Comparison of ENCODE assay signal across 8 cellular contexts in genomic region chr21:44873356-44874239, GRCh38. TPM values are rescaled to one million over a fixed set of nuclear protein-coding genes. Genes with fewer than 3 reads are reported as not detected.
DNase-seq lines count a peak whose midpoint lies in the region; ATAC-seq and TF ChIP-seq lines count a peak whose summit lies in the region.

PTTG1IP (minus strand) TSS chr21:44873690; CDS start chr21:44873616, 74 bp downstream.

- ATAC-seq in GM19351 (IDR thresholded peaks at IDR 0.05; ENCODE audit: unreplicated experiment) (peak; percentile 67), HG03520 (IDR thresholded peaks at IDR 0.05; ENCODE audit: unreplicated experiment) (peak; percentile 69), left colon (peak; percentile 74)

- H3K27ac Mint-ChIP-seq in activated CD4-positive, alpha-beta T cell treated with anti-CD3 and anti-CD28 coated beads, Interleukin-2, amount 10 ng/mL, durations not matched to agents 7 days and 5 days: peak within 1 kb of the TSS; percentile 94

- H3K27me3 Mint-ChIP-seq in activated CD4-positive, alpha-beta T cell treated with anti-CD3 and anti-CD28 coated beads, Interleukin-2, amount 10 ng/mL, durations not matched to agents 7 days and 5 days: peaks cover 3% of the 10 kb centered on the region

- peak within 1 kb of the TSS; percentile 98 for H3K4me3 ChIP-seq in coronary artery

- TF ChIP-seq CTCF in coronary artery (IDR thresholded peaks at IDR 0.05): no peak

- peaks cover 59% of the 10 kb centered on the region for H3K4me1 Mint-ChIP-seq in activated CD4-positive, alpha-beta T cell treated with anti-CD3 and anti-CD28 coated beads, Interleukin-2, amount 10 ng/mL, durations not matched to agents 7 days and 5 days

- peak within 1 kb of the TSS; percentile 95 to 97 for H3K27ac ChIP-seq in coronary artery

- H3K4me3 Mint-ChIP-seq in activated CD4-positive, alpha-beta T cell treated with anti-CD3 and anti-CD28 coated beads, Interleukin-2, amount 10 ng/mL, durations not matched to agents 7 days and 5 days: peak within 1 kb of the TSS; percentile 95

- POLR2A ChIA-PET in activated CD4-positive, alpha-beta T cell treated with anti-CD3 and anti-CD28 coated beads, Interleukin-2, amount 10 ng/mL, durations not matched to agents 7 days and 5 days (lab: Charles Lee): interaction anchor here (0.7 to 1.1 kb wide), 3 partner anchors 46 to 163 kb away, joined by 3 to 6 read pairs (median 5); no protein-coding TSS in a partner anchor

- H3K9me3 Mint-ChIP-seq in activated CD4-positive, alpha-beta T cell treated with anti-CD3 and anti-CD28 coated beads, Interleukin-2, amount 10 ng/mL, durations not matched to agents 7 days and 5 days: no peaks in the 10 kb centered on the region

- CTCF ChIA-PET in activated CD4-positive, alpha-beta T cell treated with anti-CD3 and anti-CD28 coated beads, Interleukin-2, amount 10 ng/mL, durations not matched to agents 7 days and 5 days (lab: Charles Lee): interaction anchor here (0.7 to 3.5 kb wide), 5 partner anchors 8 to 226 kb away, joined by 3 to 10 read pairs (median 5); partner anchors contain the start of gene UBE2G2

- intact Hi-C loops in left colon (cut with DNase I, micrococcal nuclease): no loop called here

- peaks cover 7% of the 10 kb centered on the region for H3K36me3 Mint-ChIP-seq in activated CD4-positive, alpha-beta T cell treated with anti-CD3 and anti-CD28 coated beads, Interleukin-2, amount 10 ng/mL, durations not matched to agents 7 days and 5 days (ENCODE audit: low read depth)

- DNase-seq in C1 segment of cervical spinal cord (lab: John Stamatoyannopoulos, UW) (peak; percentile 86 to 98 (median 94)), NCI-H69 (lab: John Stamatoyannopoulos, UW) (peak; percentile 100), coronary artery (ENCODE audit: low spot score) (peak; percentile 98), left colon (peak; percentile 98 to 100)
- DNase-seq in activated CD4-positive, alpha-beta T cell treated with anti-CD3 and anti-CD28 coated beads, Interleukin-2, amount 10 ng/mL, durations not matched to agents 7 days and 5 days: peak; percentile 99
- DNase-seq in stimulated activated CD4-positive, alpha-beta T cell treated with anti-CD3 and anti-CD28 coated beads, Interleukin-1b, Interleukin-23, amount 100 ng/mL, for 4 hours (ENCODE audit: low read depth in 2 of 2): peak; percentile 99

RNA-seq across cellular contexts. Expression of gene PTTG1IP, which starts in this region (rescaled TPM):
- 10 to 100 TPM; 70.2 to 79.9 TPM for total RNA-seq in activated CD4-positive, alpha-beta T cell treated with anti-CD3 and anti-CD28 coated beads, Interleukin-2, amount 10 ng/mL, durations not matched to agents 7 days and 5 days
- 100 to 1,000 TPM; 206 to 380 TPM for total RNA-seq in left colon

Comparison
In these comparisons a context has a peak if more than half of its experiments do, and no peak if none do; other contexts are left out.
1. Peak in every context shown above with its lines: DNase-seq, ATAC-seq, H3K4me3 ChIP-seq and H3K27ac ChIP-seq.